ENCODE assay signal across 15 cellular contexts in genomic region chr4:182913621-182914020, GRCh38.
"Had no signal": no experiment of that assay in that cellular context is flagged by ENCODE, and none has a peak within 500 bp of the region (broad histone marks: within the 10 kb centered on the region; RNA-seq: fewer than 3 reads in every experiment).

No MANE protein-coding gene starts in this region.

- H3K4me3 Mint-ChIP-seq: T-helper 1 cell treated with Interleukin-12 subunit alpha and Interleukin-12 subunit beta and Interleukin-4 antibody, amounts not matched to agents 30 μg/mL and 1 μg/mL, for 36 hours had no signal

- H3K9me3 ChIP-seq: gastroesophageal sphincter, mucosa of descending colon, thyroid gland, uterus had no signal

- H3K4me1 ChIP-seq: uterus had no signal

- H3K9me3 Mint-ChIP-seq: T-helper 1 cell treated with Interleukin-12 subunit alpha and Interleukin-12 subunit beta and Interleukin-4 antibody, amounts not matched to agents 30 μg/mL and 1 μg/mL, for 36 hours had no signal

- H3K27ac ChIP-seq: brain microvascular endothelial cell, gastroesophageal sphincter, thyroid gland, uterus had no signal

- ATAC-seq: gastroesophageal sphincter; mucosa of descending colon; naive thymus-derived CD8-positive, alpha-beta T cell had no signal

- H3K36me3 ChIP-seq: uterus had no signal

- H3K27ac Mint-ChIP-seq: T-helper 1 cell treated with Interleukin-12 subunit alpha and Interleukin-12 subunit beta and Interleukin-4 antibody, amounts not matched to agents 30 μg/mL and 1 μg/mL, for 36 hours had no signal

- H3K4me3 ChIP-seq: gastroesophageal sphincter, mucosa of descending colon, thyroid gland, uterus had no signal

- H3K27me3 ChIP-seq: brain microvascular endothelial cell, gastroesophageal sphincter, thyroid gland, uterus had no signal

- H3K27me3 Mint-ChIP-seq: naive thymus-derived CD8-positive, alpha-beta T cell had no signal

- DNase-seq: activated CD4-positive, alpha-beta T cell treated with anti-CD3 and anti-CD28 coated beads, Interleukin-2, amount 50 U/mL, for 1 hour; activated CD4-positive, CD25-positive, alpha-beta regulatory T cell; activated naive CD4-positive, alpha-beta T cell treated with anti-CD3 and anti-CD28 coated beads, Interleukin-2, amount 50 U/mL, for 16 hours; amygdala; brain microvascular endothelial cell; effector memory CD4-positive, alpha-beta T cell; kidney glomerular epithelial cell; mucosa of descending colon; naive thymus-derived CD8-positive, alpha-beta T cell; stimulated activated CD4-positive, alpha-beta T cell treated with anti-CD3 and anti-CD28 coated beads, Interleukin-15, amount 100 ng/mL, for 24 hours; stimulated activated CD4-positive, alpha-beta T cell treated with anti-CD3 and anti-CD28 coated beads, Interleukin-4, amount 100 ng/mL, for 4 hours; thyroid gland; uterus had no signal
